Comparison of ENCODE assay signal across 8 cellular contexts in the genomic region with DNA sequence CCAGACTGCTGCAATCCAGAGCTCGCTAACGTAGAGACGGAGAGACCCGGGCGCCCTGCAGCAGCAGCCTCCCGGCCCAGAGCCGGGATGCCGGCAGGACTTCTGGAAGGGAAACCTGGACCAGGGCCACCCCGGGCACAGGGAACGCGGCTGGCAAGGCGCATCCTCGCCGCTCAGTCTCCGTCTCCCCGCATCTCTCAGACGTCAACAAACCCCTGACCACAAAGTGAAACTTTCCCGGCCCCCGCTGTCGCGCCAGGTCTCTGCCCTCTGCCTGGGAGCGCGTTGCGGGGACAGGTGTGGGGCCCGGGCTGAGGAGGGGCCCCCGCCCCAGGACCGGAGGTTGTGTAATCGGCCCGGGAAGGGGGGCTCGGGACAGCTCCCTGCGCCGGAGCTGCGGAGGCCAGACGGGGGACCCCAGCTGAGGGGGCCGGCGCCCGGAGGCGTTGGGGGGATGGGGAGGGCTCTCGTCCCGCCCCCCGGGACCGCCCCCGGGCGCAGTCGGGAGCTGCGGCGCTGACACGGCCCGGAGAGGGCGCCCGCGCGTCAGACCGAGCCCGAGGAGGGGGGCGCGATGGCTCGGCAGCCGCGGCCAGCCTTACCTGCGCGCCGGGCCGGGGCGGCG.
DNase-seq lines count a peak whose midpoint lies in the region; ATAC-seq and TF ChIP-seq lines count a peak whose summit lies in the region.

No MANE protein-coding gene starts in this region.

- H3K4me1 ChIP-seq in gastroesophageal sphincter: peaks cover 0 to 20% (median 6%) of the 10 kb centered on the region in 3 donors
- H3K4me1 ChIP-seq in neuron (ENCODE audit: insufficient read depth, low read length): peaks cover 7% of the 10 kb centered on the region
- no peaks in the 10 kb centered on the region for H3K4me1 ChIP-seq in uterus

- intact Hi-C loops in uterus (cut with DNase I; ENCODE audit: low total_unique reads): no loop called here

- H3K9me3 ChIP-seq in gastroesophageal sphincter (no peaks in the 10 kb centered on the region), neuron (ENCODE audit: low read length) (no peaks in the 10 kb centered on the region), uterus (no peaks in the 10 kb centered on the region)

- H3K4me1 Mint-ChIP-seq in activated T-cell treated with anti-CD3 and anti-CD28 coated beads, Interleukin-2, amount 50 U/mL, for 72 hours (ENCODE audit: low read depth): peaks cover 47% of the 10 kb centered on the region

- TF ChIP-seq POLR2A in gastroesophageal sphincter (IDR thresholded peaks at IDR 0.05) (no peak), uterus (IDR thresholded peaks at IDR 0.05) (no peak)

- H3K9me3 Mint-ChIP-seq in activated T-cell treated with anti-CD3 and anti-CD28 coated beads, Interleukin-2, amount 50 U/mL, for 72 hours: no peaks in the 10 kb centered on the region

- H3K27me3 ChIP-seq in gastroesophageal sphincter (no peaks in the 10 kb centered on the region), neuron (ENCODE audit: insufficient read depth, low read length) (peaks cover 27% of the 10 kb centered on the region), uterus (no peaks in the 10 kb centered on the region)

- H3K4me3 Mint-ChIP-seq in activated T-cell treated with anti-CD3 and anti-CD28 coated beads, Interleukin-2, amount 50 U/mL, for 72 hours: peak overlapping the region; percentile 72 to 74

- peak overlapping the region; percentile 100 for H2AFZ ChIP-seq in neuron (ENCODE audit: low read depth, low read length)

- whole genome bisulfite sequencing in gastroesophageal sphincter (ENCODE audit: low coverage in 1 of 2), 2 donors: no CpG with 5 or more reads among the region's 66 CpGs

- peak overlapping the region in 3 of 4 donors; percentile 81 to 87 (median 82) for H3K27ac ChIP-seq in gastroesophageal sphincter
- H3K27ac ChIP-seq in uterus: peak overlapping the region; percentile 62 to 77

- H3K36me3 Mint-ChIP-seq in activated T-cell treated with anti-CD3 and anti-CD28 coated beads, Interleukin-2, amount 50 U/mL, for 72 hours (ENCODE audit: insufficient read depth in 2 of 2): no peaks in the 10 kb centered on the region

- TF ChIP-seq CTCF in gastroesophageal sphincter (IDR thresholded peaks at IDR 0.05): peak in 3 of 4 experiments; percentile 47 to 54 (median 52)
- TF ChIP-seq CTCF in uterus (IDR thresholded peaks at IDR 0.05): peak in 3 of 4 experiments; percentile 48 to 60 (median 50)

- no peaks in the 10 kb centered on the region for H3K27me3 Mint-ChIP-seq in activated T-cell treated with anti-CD3 and anti-CD28 coated beads, Interleukin-2, amount 50 U/mL, for 72 hours (ENCODE audit: low read depth)

- H3K36me3 ChIP-seq in gastroesophageal sphincter (no peaks in the 10 kb centered on the region), neuron (ENCODE audit: insufficient read depth, low read length) (no peaks in the 10 kb centered on the region), uterus (no peaks in the 10 kb centered on the region)

- peak overlapping the region; percentile 53 for H3K27ac Mint-ChIP-seq in activated T-cell treated with anti-CD3 and anti-CD28 coated beads, Interleukin-2, amount 50 U/mL, for 72 hours

- H3K4me3 ChIP-seq in gastroesophageal sphincter (peak overlapping the region; percentile 69 to 83), neuron (ENCODE audit: low read length) (peak overlapping the region; percentile 84), uterus (peak overlapping the region; percentile 70 to 94)

- ATAC-seq in GM18909 (IDR thresholded peaks at IDR 0.05; ENCODE audit: poor library complexity, unreplicated experiment) (peak; percentile 78), HG03095 (IDR thresholded peaks at IDR 0.05; ENCODE audit: unreplicated experiment) (peak; percentile 59), gastroesophageal sphincter (peak; percentile 88)
- peak; percentile 77 to 80 for ATAC-seq in activated T-cell treated with anti-CD3 and anti-CD28 coated beads, Interleukin-2, amount 50 U/mL, for 72 hours (replicated peaks in 1 of 2)

- DNase-seq in COLO668 (lab: John Stamatoyannopoulos, UW; ENCODE audit: unreplicated experiment) (peak; percentile 86), NCI-H2227 treated with DMSO at 0.1 percent for 48 hours (lab: John Stamatoyannopoulos, UW) (peak; percentile 76), uterus (peak in 1 of 2 donors; percentile 52)
- DNase-seq in activated T-cell treated with anti-CD3 and anti-CD28 coated beads, Interleukin-2, amount 50 U/mL, for 72 hours: peak in 1 of 2 donors; percentile 62

- no peak for TF ChIP-seq EP300 in gastroesophageal sphincter (IDR thresholded peaks at IDR 0.05)
